Comparison of ENCODE assay signal across 1 cellular context in genomic region chr22:18044548-18045271, GRCh38.
TF ChIP-seq lines count a peak whose summit lies in the region.

No MANE protein-coding gene starts in this region.

TF ChIP-seq in HepG2, 621 proteins besides CTCF, POLR2A, EP300 and RAD21 (continued from another document):
- TF ChIP-seq KDM2A (CRISPR knock-in tag; IDR thresholded peaks at IDR 0.05; ENCODE audit: borderline replicate concordance, low read depth) (peak; percentile 52; the same call in 1 of the 2 replicates), ERF (CRISPR knock-in tag; IDR thresholded peaks at IDR 0.05) (0 out of 2 replicates have a peak, but pooled peaks have one; percentile 81), SP5 (CRISPR knock-in tag; IDR thresholded peaks at IDR 0.05; ENCODE audit: borderline replicate concordance, low read depth) (peak; percentile 22; the same call in 1 of the 2 replicates), HHEX (CRISPR knock-in tag; IDR thresholded peaks at IDR 0.05) (0 out of 2 replicates have a peak, but pooled peaks have one; percentile 4), RAD51 (IDR thresholded peaks at IDR 0.05; ENCODE audit: borderline replicate concordance) (peak; percentile 42; the same call in 1 of the 2 replicates), NR2F6 (IDR thresholded peaks at IDR 0.05) (peak; percentile 95), NR2F6 (CRISPR knock-in tag; IDR thresholded peaks at IDR 0.05) (peak; percentile 97), ZNF260 (CRISPR knock-in tag; IDR thresholded peaks at IDR 0.05; ENCODE audit: borderline replicate concordance, low read depth) (no peak), SP4 (CRISPR knock-in tag; IDR thresholded peaks at IDR 0.05) (no peak), ZFX (CRISPR knock-in tag; IDR thresholded peaks at IDR 0.05; ENCODE audit: low read depth) (peak; percentile 55; the same call in 1 of the 2 replicates), ISL2 (CRISPR knock-in tag; IDR thresholded peaks at IDR 0.05) (peak; percentile 48), ASH2L (IDR thresholded peaks at IDR 0.05; ENCODE audit: insufficient read length, low read depth, low read length) (peak; percentile 53), MYPOP (CRISPR knock-in tag; IDR thresholded peaks at IDR 0.05) (peak; percentile 64), FOXP1 (IDR thresholded peaks at IDR 0.05) (no peak), FOXP1 (CRISPR knock-in tag; IDR thresholded peaks at IDR 0.05) (peak; percentile 49; the same call in 1 of the 2 replicates), ZNF142 (CRISPR knock-in tag; IDR thresholded peaks at IDR 0.05) (no peak), SIN3B (IDR thresholded peaks at IDR 0.05; ENCODE audit: low read length) (no peak), SCMH1 (CRISPR knock-in tag; IDR thresholded peaks at IDR 0.05; ENCODE audit: borderline replicate concordance) (no peak), IRF2 (CRISPR knock-in tag; IDR thresholded peaks at IDR 0.05) (peak; percentile 59; the same call in 1 of the 2 replicates), ZNF788 (CRISPR knock-in tag; IDR thresholded peaks at IDR 0.05; ENCODE audit: borderline replicate concordance) (peak; percentile 83; the same call in 1 of the 2 replicates), DPF2 (CRISPR knock-in tag; IDR thresholded peaks at IDR 0.05; ENCODE audit: borderline replicate concordance, low read depth) (no peak), HNF4A (CRISPR knock-in tag; IDR thresholded peaks at IDR 0.05) (peak; percentile 93), ZBTB8A (CRISPR knock-in tag; IDR thresholded peaks at IDR 0.05; ENCODE audit: borderline replicate concordance, low read depth) (no peak), MLXIP (CRISPR knock-in tag; IDR thresholded peaks at IDR 0.05; ENCODE audit: borderline replicate concordance) (no peak), SPEN (CRISPR knock-in tag; IDR thresholded peaks at IDR 0.05; ENCODE audit: low read depth) (peak; percentile 79; the same call in 1 of the 2 replicates), POLR2AphosphoS2 (IDR thresholded peaks at IDR 0.05; ENCODE audit: low read depth, low read length) (no peak), KAT8 (CRISPR knock-in tag; IDR thresholded peaks at IDR 0.05) (peak; percentile 60; the same call in 1 of the 2 replicates), ZMYM3 (CRISPR knock-in tag; IDR thresholded peaks at IDR 0.05) (0 out of 2 replicates have a peak, but pooled peaks have one; percentile 33), CREB1 (IDR thresholded peaks at IDR 0.05) (no peak), CREB1 (CRISPR knock-in tag; IDR thresholded peaks at IDR 0.05) (no peak)
- TF ChIP-seq, protein P1, sequence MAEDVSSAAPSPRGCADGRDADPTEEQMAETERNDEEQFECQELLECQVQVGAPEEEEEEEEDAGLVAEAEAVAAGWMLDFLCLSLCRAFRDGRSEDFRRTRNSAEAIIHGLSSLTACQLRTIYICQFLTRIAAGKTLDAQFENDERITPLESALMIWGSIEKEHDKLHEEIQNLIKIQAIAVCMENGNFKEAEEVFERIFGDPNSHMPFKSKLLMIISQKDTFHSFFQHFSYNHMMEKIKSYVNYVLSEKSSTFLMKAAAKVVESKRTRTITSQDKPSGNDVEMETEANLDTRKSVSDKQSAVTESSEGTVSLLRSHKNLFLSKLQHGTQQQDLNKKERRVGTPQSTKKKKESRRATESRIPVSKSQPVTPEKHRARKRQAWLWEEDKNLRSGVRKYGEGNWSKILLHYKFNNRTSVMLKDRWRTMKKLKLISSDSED (CRISPR knock-in tag; IDR thresholded peaks at IDR 0.05): no peak
- TF ChIP-seq, protein P2, sequence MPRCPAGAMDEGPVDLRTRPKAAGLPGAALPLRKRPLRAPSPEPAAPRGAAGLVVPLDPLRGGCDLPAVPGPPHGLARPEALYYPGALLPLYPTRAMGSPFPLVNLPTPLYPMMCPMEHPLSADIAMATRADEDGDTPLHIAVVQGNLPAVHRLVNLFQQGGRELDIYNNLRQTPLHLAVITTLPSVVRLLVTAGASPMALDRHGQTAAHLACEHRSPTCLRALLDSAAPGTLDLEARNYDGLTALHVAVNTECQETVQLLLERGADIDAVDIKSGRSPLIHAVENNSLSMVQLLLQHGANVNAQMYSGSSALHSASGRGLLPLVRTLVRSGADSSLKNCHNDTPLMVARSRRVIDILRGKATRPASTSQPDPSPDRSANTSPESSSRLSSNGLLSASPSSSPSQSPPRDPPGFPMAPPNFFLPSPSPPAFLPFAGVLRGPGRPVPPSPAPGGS (CRISPR knock-in tag; IDR thresholded peaks at IDR 0.05): 0 out of 2 replicates have a peak, but pooled peaks have one; percentile 72
